8 cellular contexts compared by ENCODE assay signal in genomic region chr7:157138424-157139141, GRCh38. TPM values are rescaled to one million over a fixed set of nuclear protein-coding genes. Genes with fewer than 3 reads are reported as not detected.
A peak's percentile ranks its signal among the peaks of the same experiment; 100 is the strongest.
DNase-seq lines count a peak whose midpoint lies in the region; ATAC-seq and TF ChIP-seq lines count a peak whose summit lies in the region.

UBE3C (plus strand) TSS chr7:157138926; CDS start chr7:157139273, 347 bp downstream.

- H3K36me3 ChIP-seq in left ventricle myocardium inferior, result peaks cover 11% of the 10 kb centered on the region
- no peaks in the 10 kb centered on the region for H3K36me3 ChIP-seq in prostate gland

- H3K9me3 ChIP-seq in left ventricle myocardium inferior (replicated peaks) (no peaks in the 10 kb centered on the region), prostate gland (no peaks in the 10 kb centered on the region)

- intact Hi-C loops in left ventricle myocardium inferior (cut with micrococcal nuclease), result no loop called here
- intact Hi-C loops in prostate gland (cut with DNase I), result loop anchor here (10.0 kb wide), 1 partner anchor 184 kb away; no protein-coding TSS in a partner anchor

- peak within 1 kb of the TSS; percentile 94 for H3K27ac Mint-ChIP-seq in T-helper 1 cell treated with Interleukin-12 subunit alpha and Interleukin-12 subunit beta and Interleukin-4 antibody, amounts not matched to agents 30 μg/mL and 1 μg/mL, for 36 hours

- H3K9me3 Mint-ChIP-seq in T-helper 1 cell treated with Interleukin-12 subunit alpha and Interleukin-12 subunit beta and Interleukin-4 antibody, amounts not matched to agents 30 μg/mL and 1 μg/mL, for 36 hours, result no peaks in the 10 kb centered on the region

- DNase-seq in NCI-H1694 treated with DMSO at 0.1 percent for 48 hours (lab: John Stamatoyannopoulos, UW) (peak; percentile 73), amniotic stem cell (lab: John Stamatoyannopoulos, UW) (peak; percentile 86), left ventricle myocardium inferior (peak; percentile 93), prostate gland (ENCODE audit: low spot score) (peak; percentile 81), ureter (ENCODE audit: low spot score) (peak; percentile 90)

- H3K36me3 Mint-ChIP-seq in T-helper 1 cell treated with Interleukin-12 subunit alpha and Interleukin-12 subunit beta and Interleukin-4 antibody, amounts not matched to agents 30 μg/mL and 1 μg/mL, for 36 hours (ENCODE audit: low read depth), result peaks cover 16% of the 10 kb centered on the region

- peak within 1 kb of the TSS; percentile 77 for H3K4me3 ChIP-seq in left ventricle myocardium inferior
- peak within 1 kb of the TSS; percentile 57 to 72 for H3K4me3 ChIP-seq in prostate gland

- peaks cover 36% of the 10 kb centered on the region for H3K4me1 Mint-ChIP-seq in T-helper 1 cell treated with Interleukin-12 subunit alpha and Interleukin-12 subunit beta and Interleukin-4 antibody, amounts not matched to agents 30 μg/mL and 1 μg/mL, for 36 hours (ENCODE audit: low read depth)

- TF ChIP-seq POLR2A in GM15510 (IDR thresholded peaks at IDR 0.05; ENCODE audit: borderline replicate concordance, extremely low read depth, insufficient read length) (peak; percentile 87), prostate gland (IDR thresholded peaks at IDR 0.05) (peak; percentile 58)

- peaks cover 44% of the 10 kb centered on the region for H3K4me1 ChIP-seq in left ventricle myocardium inferior
- peaks cover 7% of the 10 kb centered on the region for H3K4me1 ChIP-seq in prostate gland (replicated peaks)

- H3K4me3 Mint-ChIP-seq in T-helper 1 cell treated with Interleukin-12 subunit alpha and Interleukin-12 subunit beta and Interleukin-4 antibody, amounts not matched to agents 30 μg/mL and 1 μg/mL, for 36 hours, result peak within 1 kb of the TSS; percentile 81

- peak; percentile 77 for ATAC-seq in HG02884 (IDR thresholded peaks at IDR 0.05; ENCODE audit: unreplicated experiment)

- H3K27ac ChIP-seq in left ventricle myocardium inferior (replicated peaks), result peak within 1 kb of the TSS; percentile 95
- peak within 1 kb of the TSS; percentile 90 to 91 for H3K27ac ChIP-seq in prostate gland

- H3K27me3 ChIP-seq in left ventricle myocardium inferior (ENCODE audit: low read depth), result no peaks in the 10 kb centered on the region
- no peaks in the 10 kb centered on the region for H3K27me3 ChIP-seq in prostate gland (replicated peaks; ENCODE audit: insufficient read depth)

- 1% methylated on average over 32 of the region's 84 CpGs for WGBS in prostate gland

- TF ChIP-seq CTCF in left ventricle myocardium inferior (IDR thresholded peaks at IDR 0.05; ENCODE audit: borderline replicate concordance), result no peak
- TF ChIP-seq CTCF in prostate gland (IDR thresholded peaks at IDR 0.05), result peak in 2 of 4 experiments; percentile 5 to 24

- H3K27me3 Mint-ChIP-seq in T-helper 1 cell treated with Interleukin-12 subunit alpha and Interleukin-12 subunit beta and Interleukin-4 antibody, amounts not matched to agents 30 μg/mL and 1 μg/mL, for 36 hours (ENCODE audit: low read depth), result no peaks in the 10 kb centered on the region

RNA-seq across cellular contexts. Expression of gene UBE3C, which starts in this region (rescaled TPM):
- total RNA-seq in left ventricle myocardium inferior (50.2 TPM), prostate gland (10 to 100 TPM; 49.0 to 72.0 TPM), ureter (81.7 TPM)

Comparison
In these comparisons a context has a peak if more than half of its experiments do, and no peak if none do; other contexts are left out.
1. Peak in every context shown above with its lines: DNase-seq, ATAC-seq, H3K4me3 ChIP-seq and H3K27ac ChIP-seq.